In genomic region chr17:65759532-65759931, GRCh38 we compare ENCODE assay signal across 15 cellular contexts.
A peak's percentile ranks its signal among the peaks of the same experiment; 100 is the strongest.
DNase-seq lines count a peak whose midpoint lies in the region; ATAC-seq and TF ChIP-seq lines count a peak whose summit lies in the region.
"Had no signal": no experiment of that assay in that cellular context is flagged by ENCODE, and none has a peak within 500 bp of the region (broad histone marks: within the 10 kb centered on the region; RNA-seq: fewer than 3 reads in every experiment).

No MANE protein-coding gene starts in this region.

- H3K4me1 ChIP-seq in mucosa of descending colon (ENCODE audit: low read depth) = no peaks in the 10 kb centered on the region
- H3K4me1 ChIP-seq: BLaER1 had no signal

- ATAC-seq in sciatic nerve (peak; percentile 64), mucosa of descending colon (no peak)

- intact Hi-C loops in sciatic nerve (cut with DNase I) (no loop called here), mucosa of descending colon (cut with DNase I, micrococcal nuclease) (no loop called here)

- no peaks in the 10 kb centered on the region for H3K36me3 ChIP-seq in mucosa of descending colon (ENCODE audit: low read depth)
- H3K36me3 ChIP-seq: BLaER1 had no signal

- H3K4me3 ChIP-seq in fibroblast of pulmonary artery (replicated peaks; ENCODE audit: low read depth, low read length) = no peak overlapping the region
- no peak overlapping the region for H3K4me3 ChIP-seq in mucosa of descending colon
- H3K4me3 ChIP-seq: BLaER1, GM23248 had no signal

- H3K9me3 ChIP-seq in mucosa of descending colon = no peaks in the 10 kb centered on the region
- H3K9me3 ChIP-seq: BLaER1 had no signal

- TF ChIP-seq CTCF in fibroblast of pulmonary artery (IDR thresholded peaks at IDR 0.05; ENCODE audit: low read length, missing control alignments) = no peak
- TF ChIP-seq CTCF in mucosa of descending colon (IDR thresholded peaks at IDR 0.05) = no peak

- DNase-seq in H4 (ENCODE audit: low spot score) (peak; percentile 34), dermis microvascular lymphatic vessel endothelial cell (ENCODE audit: low read depth in 2 of 2) (peak; percentile 3 to 40), fibroblast of pulmonary artery (ENCODE audit: low read depth) (peak; percentile 22), sciatic nerve (ENCODE audit: low spot score) (no peak), mucosa of descending colon (no peak), cerebellar nuclear complex (lab: John Stamatoyannopoulos, UW) (no peak)
- no peak for DNase-seq in stimulated activated CD4-positive, alpha-beta T cell treated with anti-CD3 and anti-CD28 coated beads, Interleukin-4, amount 100 ng/mL, for 4 hours
- DNase-seq: 8988T; CD4-positive, alpha-beta memory T cell; DMS153; DMS79; GDM1; GM23248; HCEC 1CT had no signal

Comparison
In these comparisons a context has a peak if more than half of its experiments do, and no peak if none do; other contexts are left out.
1. DNase-seq: peak in H4 (single experiment), dermis microvascular lymphatic vessel endothelial cell (2 of 2) and fibroblast of pulmonary artery (single experiment); none in sciatic nerve (single experiment), stimulated activated CD4-positive, alpha-beta T cell treated with anti-CD3 and anti-CD28 coated beads, Interleukin-4, amount 100 ng/mL, for 4 hours (0 of 2), mucosa of descending colon (0 of 3) and cerebellar nuclear complex (0 of 2).